ENCODE assay signal across 24 cellular contexts in the genomic region with DNA sequence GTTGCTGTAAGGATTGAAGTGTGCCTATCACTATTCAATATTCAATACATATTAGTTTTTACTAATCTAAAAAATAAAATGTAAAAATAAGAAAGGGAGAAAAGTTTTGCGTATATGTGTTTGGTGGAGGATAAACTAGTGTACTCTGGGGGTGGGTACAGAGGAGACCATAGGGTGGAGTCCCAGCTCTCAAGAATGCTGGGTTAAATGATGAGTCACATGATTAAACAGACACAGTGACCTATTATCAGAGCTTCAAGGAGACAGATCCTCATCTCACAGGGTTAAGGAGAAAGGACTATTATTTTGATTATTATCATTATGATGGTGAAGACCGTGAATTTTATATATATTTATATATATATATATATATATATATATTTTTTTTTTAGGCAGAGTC.
"Had no signal": no experiment of that assay in that cellular context is flagged by ENCODE, and none has a peak within 500 bp of the region (broad histone marks: within the 10 kb centered on the region; RNA-seq: fewer than 3 reads in every experiment).

No MANE protein-coding gene starts in this region.

- H3K4me3 Mint-ChIP-seq: naive thymus-derived CD8-positive, alpha-beta T cell; nephron progenitor cell; stimulated activated naive CD8-positive, alpha-beta T cell treated with anti-CD3 and anti-CD28 coated beads, Interleukin-15, amount 100 ng/mL, for 72 hours had no signal

- H3K4me1 Mint-ChIP-seq: naive thymus-derived CD8-positive, alpha-beta T cell had no signal

- FAIRE-seq: frontal cortex, keratinocyte had no signal

- DNase-seq: dorsolateral prefrontal cortex; effector CD4-positive, alpha-beta T cell; left ventricle myocardium superior; lower lobe of right lung; naive thymus-derived CD8-positive, alpha-beta T cell; nephron progenitor cell; nucleus accumbens; ovary; posterior cingulate gyrus; psoas muscle; right cardiac atrium; sigmoid colon; stimulated activated CD4-positive, alpha-beta T cell treated with anti-CD3 and anti-CD28 coated beads, Interleukin-15, amount 100 ng/mL, for 24 hours; stimulated activated CD4-positive, alpha-beta T cell treated with anti-CD3 and anti-CD28 coated beads, Interleukin-2, amount 100 ng/mL, for 48 hours; stimulated activated CD8-positive, alpha-beta memory T cell treated with anti-CD3 and anti-CD28 coated beads, Interleukin-4, amount 100 ng/mL, for 48 hours; stimulated activated naive CD4-positive, alpha-beta T cell; stimulated activated naive CD8-positive, alpha-beta T cell treated with anti-CD3 and anti-CD28 coated beads, Interleukin-15, amount 100 ng/mL, for 72 hours; transverse colon; upper lobe of right lung; uterus had no signal

- H3K36me3 Mint-ChIP-seq: naive thymus-derived CD8-positive, alpha-beta T cell had no signal

- H3K27me3 ChIP-seq: ovary, sigmoid colon, suprapubic skin, transverse colon, upper lobe of right lung, uterus had no signal

- H3K9me3 Mint-ChIP-seq: naive thymus-derived CD8-positive, alpha-beta T cell; nephron progenitor cell; stimulated activated naive CD8-positive, alpha-beta T cell treated with anti-CD3 and anti-CD28 coated beads, Interleukin-15, amount 100 ng/mL, for 72 hours had no signal

- ATAC-seq: left ventricle myocardium superior; lower lobe of right lung; naive thymus-derived CD8-positive, alpha-beta T cell; psoas muscle; right cardiac atrium; stimulated activated naive CD8-positive, alpha-beta T cell treated with anti-CD3 and anti-CD28 coated beads, Interleukin-15, amount 100 ng/mL, for 72 hours; upper lobe of right lung had no signal

- H3K4me3 ChIP-seq: dorsolateral prefrontal cortex, lower lobe of right lung, ovary, psoas muscle, sigmoid colon, skin epidermis, suprapubic skin, transverse colon, upper lobe of right lung, uterus had no signal

- H3K36me3 ChIP-seq: lower lobe of right lung, ovary, sigmoid colon, transverse colon, upper lobe of right lung, uterus had no signal

- H3K27me3 Mint-ChIP-seq: stimulated activated naive CD8-positive, alpha-beta T cell treated with anti-CD3 and anti-CD28 coated beads, Interleukin-15, amount 100 ng/mL, for 72 hours had no signal
